In the genomic region with DNA sequence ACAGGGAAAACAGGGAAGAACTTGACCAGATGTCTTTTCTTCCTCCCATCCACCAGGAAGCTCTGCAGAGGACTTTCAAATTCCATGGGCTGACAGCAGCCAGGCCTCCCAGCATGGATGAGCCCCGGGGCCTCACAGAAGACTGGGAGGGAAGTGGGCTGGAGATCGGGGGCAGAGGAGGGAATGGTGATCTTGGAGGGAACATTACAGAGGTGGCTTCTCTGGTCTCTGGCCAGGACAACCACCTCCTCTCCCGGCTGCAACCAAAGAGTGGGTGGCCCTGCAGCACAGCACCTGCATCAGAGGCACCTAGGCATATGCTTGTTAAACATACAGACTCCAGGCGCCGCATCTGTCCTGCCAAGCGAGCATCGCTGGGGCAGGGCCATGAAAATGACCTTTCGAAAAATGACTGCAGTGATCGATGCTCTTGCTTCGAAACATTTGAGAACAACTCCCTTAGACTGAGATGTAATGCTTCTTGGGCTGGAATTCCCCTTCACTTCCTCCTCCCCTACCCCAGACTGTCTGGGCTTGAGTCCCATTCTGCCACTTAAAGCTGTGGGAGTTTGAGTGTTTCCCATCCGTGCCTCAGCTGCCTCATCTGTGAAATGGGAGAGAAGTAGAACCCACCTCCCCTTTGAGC, we compare ENCODE assay signal across 18 cellular contexts.
DNase-seq lines count a peak whose midpoint lies in the region; ATAC-seq and TF ChIP-seq lines count a peak whose summit lies in the region.
"Had no signal": no experiment of that assay in that cellular context is flagged by ENCODE, and none has a peak within 500 bp of the region (broad histone marks: within the 10 kb centered on the region; RNA-seq: fewer than 3 reads in every experiment).

No MANE protein-coding gene starts in this region.

- H3K18ac ChIP-seq in mesenchymal stem cell (ENCODE audit: low read depth in 1 of 2, low read length in 2 of 2) = no peak overlapping the region

- H3K4me3 ChIP-seq in neural progenitor cell (no peak overlapping the region), mesenchymal stem cell (ENCODE audit: insufficient read depth in 1 of 2, low read depth in 1 of 2, low read length in 2 of 2) (no peak overlapping the region)
- H3K4me3 ChIP-seq in effector memory CD4-positive, alpha-beta T cell (ENCODE audit: insufficient read depth, low read depth, low read length, poor library complexity, severe bottlenecking) = no peak overlapping the region
- H3K4me3 ChIP-seq: esophagus squamous epithelium had no signal

- H3K9ac ChIP-seq in neural progenitor cell = no peak overlapping the region
- no peak overlapping the region for H3K9ac ChIP-seq in mesenchymal stem cell (ENCODE audit: low read length)

- DNase-seq in natural killer cell = no peak
- no peak for DNase-seq in natural killer cell treated with Interleukin-12 subunit alpha and Interleukin-12 subunit beta and Interleukin-15 and Interleukin-18, amount 100 ng/mL, for 72 hours (ENCODE audit: low spot score)
- no peak for DNase-seq in neural progenitor cell (ENCODE audit: low spot score)
- DNase-seq in effector memory CD4-positive, alpha-beta T cell = no peak
- no peak for DNase-seq in ACHN
- DNase-seq in SHP77 treated with DMSO at 0.1 percent for 48 hours (lab: John Stamatoyannopoulos, UW) = no peak
- no peak for DNase-seq in mesenchymal stem cell
- DNase-seq: activated naive CD4-positive, alpha-beta T cell treated with Interleukin-2 at 50 U/mL for 16 hours; dermis blood vessel endothelial cell; esophagus squamous epithelium; immature natural killer cell; NCI-H2029 treated with DMSO at 0.1 percent for 48 hours had no signal

- no peak overlapping the region for H2BK5ac ChIP-seq in mesenchymal stem cell (ENCODE audit: low read depth, low read length, poor library complexity, severe bottlenecking)

- peaks cover 17% of the 10 kb centered on the region for H3K27me3 ChIP-seq in neural progenitor cell
- H3K27me3 ChIP-seq in effector memory CD4-positive, alpha-beta T cell (replicated peaks; ENCODE audit: control insufficient read depth, insufficient read depth, low read length, poor library complexity, severe bottlenecking) = peaks cover 25% of the 10 kb centered on the region
- H3K27me3 ChIP-seq in mesenchymal stem cell (ENCODE audit: control insufficient read depth in 1 of 2, insufficient read depth in 1 of 2, low read length in 2 of 2) = peaks cover 70 to 98% of the 10 kb centered on the region in 2 experiments

- no peaks in the 10 kb centered on the region for H3K79me1 ChIP-seq in mesenchymal stem cell (replicated peaks; ENCODE audit: low read length, poor library complexity, severe bottlenecking)

- H2BK12ac ChIP-seq in mesenchymal stem cell (ENCODE audit: low read length in 2 of 2) = no peak overlapping the region

- H2BK120ac ChIP-seq in mesenchymal stem cell (ENCODE audit: low read depth, low read length) = no peak overlapping the region

- H3K4me2 ChIP-seq in neural progenitor cell = no peak overlapping the region
- H3K4me2 ChIP-seq in mesenchymal stem cell (ENCODE audit: low read length, poor library complexity, severe bottlenecking) = no peak overlapping the region

- H4K8ac ChIP-seq in mesenchymal stem cell (ENCODE audit: low read length) = no peak overlapping the region

- H2AK5ac ChIP-seq in mesenchymal stem cell (ENCODE audit: low read length, severe bottlenecking) = no peak overlapping the region

- peaks cover 52% of the 10 kb centered on the region for H3F3A ChIP-seq in neural progenitor cell (ENCODE audit: low read depth)

- H3K36me3 ChIP-seq in neural progenitor cell (no peaks in the 10 kb centered on the region), mesenchymal stem cell (ENCODE audit: control insufficient read depth in 1 of 2, insufficient read depth in 2 of 2, low read depth in 1 of 2, low read length in 2 of 2) (no peaks in the 10 kb centered on the region)
- no peaks in the 10 kb centered on the region for H3K36me3 ChIP-seq in effector memory CD4-positive, alpha-beta T cell (ENCODE audit: control insufficient read depth, insufficient read depth, low read length)
- H3K36me3 ChIP-seq: esophagus squamous epithelium had no signal

- H3K4me1 ChIP-seq in neural progenitor cell (peaks cover 69% of the 10 kb centered on the region), mesenchymal stem cell (ENCODE audit: control insufficient read depth, insufficient read depth, low read depth, low read length) (peaks cover 35% of the 10 kb centered on the region)
- peaks cover 24% of the 10 kb centered on the region for H3K4me1 ChIP-seq in effector memory CD4-positive, alpha-beta T cell (ENCODE audit: control insufficient read depth, insufficient read depth, low read length, poor library complexity, severe bottlenecking)

- H3K27me3 Mint-ChIP-seq in natural killer cell (ENCODE audit: low read depth in 2 of 2) (peaks cover 48 to 61% of the 10 kb centered on the region in 2 donors), brain (peaks cover 8% of the 10 kb centered on the region), neural progenitor cell (ENCODE audit: insufficient read depth, low read depth) (peaks cover 19% of the 10 kb centered on the region)
- peaks cover 39 to 41% of the 10 kb centered on the region in 2 donors for H3K27me3 Mint-ChIP-seq in natural killer cell treated with Interleukin-12 subunit alpha and Interleukin-12 subunit beta and Interleukin-15 and Interleukin-18, amount 100 ng/mL, for 72 hours

- H3K9me3 Mint-ChIP-seq in natural killer cell (no peaks in the 10 kb centered on the region), brain (peaks cover 0 to 6% (median 0%) of the 10 kb centered on the region in 5 experiments), neural progenitor cell (no peaks in the 10 kb centered on the region)
- no peaks in the 10 kb centered on the region for H3K9me3 Mint-ChIP-seq in natural killer cell treated with Interleukin-12 subunit alpha and Interleukin-12 subunit beta and Interleukin-15 and Interleukin-18, amount 100 ng/mL, for 72 hours
- H3K9me3 Mint-ChIP-seq: CD8-positive, alpha-beta memory T cell; nephron; T-helper 1 cell treated with Interleukin-12 subunit alpha and Interleukin-12 subunit beta and Interleukin-4 antibody, amounts not matched to agents 30 μg/mL and 1 μg/mL, for 36 hours; WTC11 had no signal

- H3K4ac ChIP-seq in mesenchymal stem cell (ENCODE audit: low read depth in 1 of 2, low read length in 2 of 2) = no peak overlapping the region

- intact Hi-C loops in natural killer cell (cut with micrococcal nuclease) = no loop called here

- no peak overlapping the region for H2BK15ac ChIP-seq in mesenchymal stem cell (ENCODE audit: low read depth, poor library complexity, severe bottlenecking)

- H3K36me3 Mint-ChIP-seq in natural killer cell = no peaks in the 10 kb centered on the region
- H3K36me3 Mint-ChIP-seq in natural killer cell treated with Interleukin-12 subunit alpha and Interleukin-12 subunit beta and Interleukin-15 and Interleukin-18, amount 100 ng/mL, for 72 hours = no peaks in the 10 kb centered on the region
- no peaks in the 10 kb centered on the region for H3K36me3 Mint-ChIP-seq in brain
- no peaks in the 10 kb centered on the region for H3K36me3 Mint-ChIP-seq in neural progenitor cell
- H3K36me3 Mint-ChIP-seq: immature natural killer cell, WTC11 had no signal

- no peaks in the 10 kb centered on the region for H4K20me1 ChIP-seq in neural progenitor cell (ENCODE audit: low read depth)

- 82% methylated on average over 11 of the region's 11 CpGs for WGBS in mesenchymal stem cell

- no peak overlapping the region for H3K14ac ChIP-seq in mesenchymal stem cell (ENCODE audit: low read length in 2 of 2)

- H3K4me1 Mint-ChIP-seq in natural killer cell = peaks cover 36 to 48% of the 10 kb centered on the region in 2 donors
- H3K4me1 Mint-ChIP-seq in natural killer cell treated with Interleukin-12 subunit alpha and Interleukin-12 subunit beta and Interleukin-15 and Interleukin-18, amount 100 ng/mL, for 72 hours (ENCODE audit: low read depth in 2 of 2) = peaks cover 21 to 26% of the 10 kb centered on the region in 2 donors
- H3K4me1 Mint-ChIP-seq in brain = peaks cover 83% of the 10 kb centered on the region
- H3K4me1 Mint-ChIP-seq in neural progenitor cell = peaks cover 81% of the 10 kb centered on the region

- H3K27ac ChIP-seq in neural progenitor cell = no peak overlapping the region
- no peak overlapping the region for H3K27ac ChIP-seq in effector memory CD4-positive, alpha-beta T cell (ENCODE audit: insufficient read depth, low read length, poor library complexity, severe bottlenecking)
- no peak overlapping the region for H3K27ac ChIP-seq in mesenchymal stem cell (ENCODE audit: low read length, poor library complexity, severe bottlenecking)
- H3K27ac ChIP-seq: esophagus squamous epithelium had no signal

- no peak overlapping the region for H3K23ac ChIP-seq in mesenchymal stem cell (ENCODE audit: low read length in 2 of 2)

- H3K27ac Mint-ChIP-seq in natural killer cell (no peak overlapping the region), brain (peak overlapping the region in 3 of 5 experiments; percentile 28 to 61 (median 43)), neural progenitor cell (peak overlapping the region; percentile 69)
- H3K27ac Mint-ChIP-seq in natural killer cell treated with Interleukin-12 subunit alpha and Interleukin-12 subunit beta and Interleukin-15 and Interleukin-18, amount 100 ng/mL, for 72 hours = no peak overlapping the region
- H3K27ac Mint-ChIP-seq: CD8-positive, alpha-beta memory T cell; immature natural killer cell; T-helper 1 cell treated with Interleukin-12 subunit alpha and Interleukin-12 subunit beta and Interleukin-4 antibody, amounts not matched to agents 30 μg/mL and 1 μg/mL, for 36 hours; WTC11 had no signal

- no peaks in the 10 kb centered on the region for H3K9me3 ChIP-seq in neural progenitor cell (ENCODE audit: low read depth)
- no peaks in the 10 kb centered on the region for H3K9me3 ChIP-seq in effector memory CD4-positive, alpha-beta T cell (ENCODE audit: control insufficient read depth, low read length)
- H3K9me3 ChIP-seq in mesenchymal stem cell (ENCODE audit: control insufficient read depth, low read length) = no peaks in the 10 kb centered on the region
- H3K9me3 ChIP-seq: esophagus squamous epithelium had no signal

- ATAC-seq in natural killer cell = peak in 2 of 3 donors; percentile 29 to 62
- no peak for ATAC-seq in natural killer cell treated with Interleukin-12 subunit alpha and Interleukin-12 subunit beta and Interleukin-15 and Interleukin-18, amount 100 ng/mL, for 72 hours
- ATAC-seq: Right ventricle myocardium inferior, WTC11 had no signal

- H4K91ac ChIP-seq in mesenchymal stem cell (ENCODE audit: low read length) = no peak overlapping the region

- TF ChIP-seq CTCF in natural killer cell (IDR thresholded peaks at IDR 0.05) (no peak), brain (conservative IDR thresholded peaks at IDR 0.05) (no peak), neural progenitor cell (IDR thresholded peaks at IDR 0.05) (no peak)

- H2AFZ ChIP-seq in neural progenitor cell (replicated peaks) (no peak overlapping the region), mesenchymal stem cell (ENCODE audit: low read depth, low read length) (no peak overlapping the region)

- no peaks in the 10 kb centered on the region for H3K79me2 ChIP-seq in neural progenitor cell (ENCODE audit: low read depth)

- H3K4me3 Mint-ChIP-seq in natural killer cell (no peak overlapping the region), brain (peak overlapping the region in 1 of 5 experiments; percentile 70), neural progenitor cell (peak overlapping the region; percentile 38)
- no peak overlapping the region for H3K4me3 Mint-ChIP-seq in natural killer cell treated with Interleukin-12 subunit alpha and Interleukin-12 subunit beta and Interleukin-15 and Interleukin-18, amount 100 ng/mL, for 72 hours
- H3K4me3 Mint-ChIP-seq: CD8-positive, alpha-beta memory T cell; T-helper 1 cell treated with Interleukin-12 subunit alpha and Interleukin-12 subunit beta and Interleukin-4 antibody, amounts not matched to agents 30 μg/mL and 1 μg/mL, for 36 hours had no signal

- in situ Hi-C loops in ACHN (cut with HindIII; ENCODE audit: low pct_ligation_motif_present, low pct_unique_long_range_greater_than_20kb, low sequenced_read_pairs) = no loop called here

Comparison
In these comparisons a context has a peak if more than half of its experiments do, and no peak if none do; other contexts are left out.
1. ATAC-seq: peak in natural killer cell (2 of 3); none in natural killer cell treated with Interleukin-12 subunit alpha and Interleukin-12 subunit beta and Interleukin-15 and Interleukin-18, amount 100 ng/mL, for 72 hours (0 of 2).
2. H3K27ac Mint-ChIP-seq: peak in brain (3 of 5) and neural progenitor cell (single experiment); none in natural killer cell (0 of 2) and natural killer cell treated with Interleukin-12 subunit alpha and Interleukin-12 subunit beta and Interleukin-15 and Interleukin-18, amount 100 ng/mL, for 72 hours (0 of 2).